11 cellular contexts compared by ENCODE assay signal in genomic region chr13:52615817-52616216, GRCh38.
DNase-seq lines count a peak whose midpoint lies in the region; ATAC-seq and TF ChIP-seq lines count a peak whose summit lies in the region.
"Had no signal": no experiment of that assay in that cellular context is flagged by ENCODE, and none has a peak within 500 bp of the region (broad histone marks: within the 10 kb centered on the region; RNA-seq: fewer than 3 reads in every experiment).

No MANE protein-coding gene starts in this region.

- in situ Hi-C loops in HAP-1 (cut with MboI; ENCODE audit: low sequenced_read_pairs) = no loop called here

- H3K27me3 ChIP-seq in MM.1S (replicated peaks; ENCODE audit: insufficient read depth, low read length) (no peaks in the 10 kb centered on the region), HAP-1 (ENCODE audit: low read depth) (no peaks in the 10 kb centered on the region)

- H4K20me1 ChIP-seq in MM.1S (ENCODE audit: insufficient read depth, low read length) = no peaks in the 10 kb centered on the region

- no peak overlapping the region for H3K27ac ChIP-seq in MM.1S (ENCODE audit: low read length)

- peak overlapping the region; percentile 99 for H3K4me3 Mint-ChIP-seq in activated naive CD4-positive, alpha-beta T cell treated with anti-CD3 and anti-CD28 coated beads, Interleukin-2, amount 10 ng/mL, durations not matched to agents 7 days and 5 days
- peak overlapping the region; percentile 99 for H3K4me3 Mint-ChIP-seq in activated naive CD8-positive, alpha-beta T cell
- peak overlapping the region; percentile 97 for H3K4me3 Mint-ChIP-seq in stimulated activated effector memory CD8-positive, alpha-beta T cell treated with anti-CD3 and anti-CD28 coated beads, Interleukin-12 subunit alpha, Interleukin-12 subunit beta, amount 100 ng/mL, for 72 hours

- H3K4me3 ChIP-seq in MM.1S (ENCODE audit: low read length) = no peak overlapping the region
- H3K4me3 ChIP-seq in HAP-1 = no peak overlapping the region

- H3K4me2 ChIP-seq in MM.1S (ENCODE audit: low read depth, low read length) = no peak overlapping the region

- DNase-seq in activated naive CD4-positive, alpha-beta T cell treated with anti-CD3 and anti-CD28 coated beads, Interleukin-2, amount 10 ng/mL, durations not matched to agents 7 days and 5 days = peak; percentile 31
- DNase-seq in activated naive CD4-positive, alpha-beta T cell treated with Interleukin-2 at 50 U/mL for 16 hours = no peak
- DNase-seq in MM.1S (peak; percentile 28), HAP-1 (ENCODE audit: low spot score in 2 of 2) (no peak), NCI-H510A (lab: John Stamatoyannopoulos, UW) (no peak)
- DNase-seq in stimulated activated effector memory CD8-positive, alpha-beta T cell treated with anti-CD3 and anti-CD28 coated beads, Interleukin-12 subunit alpha, Interleukin-12 subunit beta, amount 100 ng/mL, for 72 hours (ENCODE audit: low spot score in 2 of 2) = no peak
- DNase-seq: NCI-H1694, occipital lobe, PC-3 had no signal

- H3K36me3 ChIP-seq in MM.1S (replicated peaks; ENCODE audit: insufficient read depth, low read length) = no peaks in the 10 kb centered on the region
- no peaks in the 10 kb centered on the region for H3K36me3 ChIP-seq in HAP-1 (replicated peaks)

- CTCF ChIA-PET in activated naive CD4-positive, alpha-beta T cell treated with anti-CD3 and anti-CD28 coated beads, Interleukin-2, amount 10 ng/mL, durations not matched to agents 7 days and 5 days (lab: Charles Lee) = interaction anchor here (2.6 to 4.2 kb wide), 2 partner anchors 37 to 193 kb away, joined by 8 to 20 read pairs; partner anchors contain the start of gene SUGT1

- H3K27ac Mint-ChIP-seq in activated naive CD4-positive, alpha-beta T cell treated with anti-CD3 and anti-CD28 coated beads, Interleukin-2, amount 10 ng/mL, durations not matched to agents 7 days and 5 days = peak overlapping the region; percentile 95
- H3K27ac Mint-ChIP-seq in activated naive CD8-positive, alpha-beta T cell = peak overlapping the region; percentile 54
- peak overlapping the region; percentile 94 for H3K27ac Mint-ChIP-seq in stimulated activated effector memory CD8-positive, alpha-beta T cell treated with anti-CD3 and anti-CD28 coated beads, Interleukin-12 subunit alpha, Interleukin-12 subunit beta, amount 100 ng/mL, for 72 hours

- ATAC-seq in stimulated activated effector memory CD8-positive, alpha-beta T cell treated with anti-CD3 and anti-CD28 coated beads, Interleukin-12 subunit alpha, Interleukin-12 subunit beta, amount 100 ng/mL, for 72 hours = no peak
- no peak for ATAC-seq in HG03439 (IDR thresholded peaks at IDR 0.05; ENCODE audit: unreplicated experiment)
- ATAC-seq: PC-3 had no signal

- H3F3A ChIP-seq in MM.1S (ENCODE audit: insufficient read depth, low read length) = 0 out of 2 replicates have a peak, but pooled peaks cover 4% of the 10 kb centered on the region

- H3K9me3 ChIP-seq in MM.1S (replicated peaks; ENCODE audit: insufficient read depth, low read length) (no peaks in the 10 kb centered on the region), HAP-1 (peaks cover 6% of the 10 kb centered on the region)

- H3K36me3 Mint-ChIP-seq in activated naive CD4-positive, alpha-beta T cell treated with anti-CD3 and anti-CD28 coated beads, Interleukin-2, amount 10 ng/mL, durations not matched to agents 7 days and 5 days = no peaks in the 10 kb centered on the region
- H3K36me3 Mint-ChIP-seq in activated naive CD8-positive, alpha-beta T cell = no peaks in the 10 kb centered on the region
- H3K36me3 Mint-ChIP-seq in stimulated activated effector memory CD8-positive, alpha-beta T cell treated with anti-CD3 and anti-CD28 coated beads, Interleukin-12 subunit alpha, Interleukin-12 subunit beta, amount 100 ng/mL, for 72 hours = peaks cover 19% of the 10 kb centered on the region

- H3K9ac ChIP-seq in MM.1S (ENCODE audit: low read length) = no peak overlapping the region

- H3K27me3 Mint-ChIP-seq in activated naive CD4-positive, alpha-beta T cell treated with anti-CD3 and anti-CD28 coated beads, Interleukin-2, amount 10 ng/mL, durations not matched to agents 7 days and 5 days = peaks cover 8% of the 10 kb centered on the region
- H3K27me3 Mint-ChIP-seq in activated naive CD8-positive, alpha-beta T cell = peaks cover 1% of the 10 kb centered on the region

- TF ChIP-seq CTCF in MM.1S (IDR thresholded peaks at IDR 0.05; ENCODE audit: low read length) = no peak

- H3K9me2 ChIP-seq in MM.1S (replicated peaks; ENCODE audit: insufficient read depth, low read length) = no peaks in the 10 kb centered on the region

- H3K79me2 ChIP-seq in MM.1S (ENCODE audit: low read length) = peaks cover 15% of the 10 kb centered on the region

- H3K4me1 ChIP-seq in MM.1S (ENCODE audit: low read length) = no peaks in the 10 kb centered on the region
- no peaks in the 10 kb centered on the region for H3K4me1 ChIP-seq in HAP-1

- H3K9me3 Mint-ChIP-seq in activated naive CD4-positive, alpha-beta T cell treated with anti-CD3 and anti-CD28 coated beads, Interleukin-2, amount 10 ng/mL, durations not matched to agents 7 days and 5 days = no peaks in the 10 kb centered on the region
- H3K9me3 Mint-ChIP-seq in activated naive CD8-positive, alpha-beta T cell (ENCODE audit: low read depth) = no peaks in the 10 kb centered on the region
- H3K9me3 Mint-ChIP-seq in stimulated activated effector memory CD8-positive, alpha-beta T cell treated with anti-CD3 and anti-CD28 coated beads, Interleukin-12 subunit alpha, Interleukin-12 subunit beta, amount 100 ng/mL, for 72 hours = no peaks in the 10 kb centered on the region

- H3K4me1 Mint-ChIP-seq in activated naive CD4-positive, alpha-beta T cell treated with anti-CD3 and anti-CD28 coated beads, Interleukin-2, amount 10 ng/mL, durations not matched to agents 7 days and 5 days = peaks cover 32% of the 10 kb centered on the region
- H3K4me1 Mint-ChIP-seq in activated naive CD8-positive, alpha-beta T cell (ENCODE audit: low read depth) = peaks cover 20% of the 10 kb centered on the region
- H3K4me1 Mint-ChIP-seq in stimulated activated effector memory CD8-positive, alpha-beta T cell treated with anti-CD3 and anti-CD28 coated beads, Interleukin-12 subunit alpha, Interleukin-12 subunit beta, amount 100 ng/mL, for 72 hours = peaks cover 15% of the 10 kb centered on the region

- H2AFZ ChIP-seq in MM.1S (ENCODE audit: low read length) = no peak overlapping the region

Comparison
In these comparisons a context has a peak if more than half of its experiments do, and no peak if none do; other contexts are left out.
1. DNase-seq: peak in activated naive CD4-positive, alpha-beta T cell treated with anti-CD3 and anti-CD28 coated beads, Interleukin-2, amount 10 ng/mL, durations not matched to agents 7 days and 5 days (single experiment) and MM.1S (single experiment); none in activated naive CD4-positive, alpha-beta T cell treated with Interleukin-2 at 50 U/mL for 16 hours (single experiment), stimulated activated effector memory CD8-positive, alpha-beta T cell treated with anti-CD3 and anti-CD28 coated beads, Interleukin-12 subunit alpha, Interleukin-12 subunit beta, amount 100 ng/mL, for 72 hours (0 of 2), HAP-1 (0 of 2) and NCI-H510A (single experiment).
2. Peak in every context shown above with its lines, with median percentiles within 50 percentile points of each other: H3K27ac Mint-ChIP-seq and H3K4me3 Mint-ChIP-seq.